Comparison of ENCODE assay signal across 18 cellular contexts in genomic region chr15:65559941-65560340, GRCh38. TPM values are rescaled to one million over a fixed set of nuclear protein-coding genes. Genes with fewer than 3 reads are reported as not detected.
DNase-seq lines count a peak whose midpoint lies in the region; ATAC-seq, FAIRE-seq and TF ChIP-seq lines count a peak whose summit lies in the region.
"Had no signal": no experiment of that assay in that cellular context is flagged by ENCODE, and none has a peak within 500 bp of the region (broad histone marks: within the 10 kb centered on the region; RNA-seq: fewer than 3 reads in every experiment).

No MANE protein-coding gene starts in this region.

- H3K79me2 ChIP-seq in K562 (ENCODE audit: control insufficient read depth, insufficient read depth, low read length): no peaks in the 10 kb centered on the region; the same call in 2 of the 3 replicates

- no peaks in the 10 kb centered on the region for H3K9me3 ChIP-seq in HEK293 (ENCODE audit: control insufficient read depth, insufficient read depth, low read depth, low read length)
- no peaks in the 10 kb centered on the region for H3K9me3 ChIP-seq in K562 (replicated peaks; ENCODE audit: control insufficient read depth, insufficient read depth, low read depth, low read length)
- H3K9me3 ChIP-seq in psoas muscle: no peaks in the 10 kb centered on the region

- no peak for FAIRE-seq in K562 (lab: Jason Lieb, UNC)
- FAIRE-seq: GM12891, GM18507 had no signal

- ATAC-seq in K562 (no peak), psoas muscle (no peak), HG02588 (IDR thresholded peaks at IDR 0.05; ENCODE audit: unreplicated experiment) (no peak), HG02840 (IDR thresholded peaks at IDR 0.05; ENCODE audit: low FRiP score, unreplicated experiment) (no peak)
- ATAC-seq: GM23338, HCT116 had no signal

- POLR2A ChIA-PET in HEK293 (lab: Yijun Ruan, JAX) (no interaction called here), HEK293T (lab: Yijun Ruan, JAX) (interaction anchor here (1.6 kb wide), 1 partner anchor 19 kb away, joined by 3 read pairs; no protein-coding TSS in a partner anchor), K562 (lab: Yijun Ruan, JAX) (interaction anchor here (0.8 to 0.9 kb wide), 2 partner anchors 10 to 14 kb away, joined by 3 to 4 read pairs; no protein-coding TSS in a partner anchor)

- no peak for TF ChIP-seq RAD21 in K562 (CRISPR knock-in tag; conservative IDR thresholded peaks at IDR 0.05 in 1 of 2, IDR thresholded peaks at IDR 0.05 in 1 of 2)

- H3K4me3 ChIP-seq in HEK293 (ENCODE audit: low read depth, low read length): no peak overlapping the region
- no peak overlapping the region for H3K4me3 ChIP-seq in K562
- no peak overlapping the region for H3K4me3 ChIP-seq in psoas muscle
- H3K4me3 ChIP-seq: GM23338 had no signal

- H3K27ac ChIP-seq in HEK293 (ENCODE audit: extremely low read depth, low read depth, low read length): no peak overlapping the region
- H3K27ac ChIP-seq in K562 (ENCODE audit: extremely low read depth, low read depth, low read length): no peak overlapping the region
- no peak overlapping the region for H3K27ac ChIP-seq in psoas muscle

- in situ Hi-C loops in K562 (cut with MboI): no loop called here

- DNase-seq in HEK293T (ENCODE audit: extremely low spot score): no peak
- DNase-seq in K562 (ENCODE audit: extremely low read depth in 1 of 4, low spot score in 3 of 4): no peak
- no peak for DNase-seq in psoas muscle
- DNase-seq: C1 segment of cervical spinal cord; Calu3; CD4-positive, alpha-beta memory T cell; COR-L47; DMS53; DMS79 treated with DMSO at 0.1 percent for 48 hours; GF-D8; H9 had no signal

- BruUV-seq in K562 (replicated peaks; lab: Mats Ljungman, UMichigan): no TSS peak

- no peak overlapping the region for H3K4me2 ChIP-seq in K562 (ENCODE audit: insufficient read depth, low read length)
- H3K4me2 ChIP-seq: GM23338 had no signal

- no peak for TF ChIP-seq CTCF in HEK293 (tag by site-specific recombination; IDR thresholded peaks at IDR 0.05)
- TF ChIP-seq CTCF in K562 (IDR thresholded peaks at IDR 0.05 in 2 of 3, conservative IDR thresholded peaks at IDR 0.05 in 1 of 3; ENCODE audit: insufficient read depth in 2 of 3, low read depth in 1 of 3, low read length in 3 of 3): no peak
- no peak for TF ChIP-seq CTCF in psoas muscle (IDR thresholded peaks at IDR 0.05)

- CTCF ChIA-PET in HEK293 (lab: Yijun Ruan, JAX) (interaction anchor here (0.6 to 0.9 kb wide), 3 partner anchors 79 to 159 kb away, joined by 3 to 4 read pairs (median 3); no protein-coding TSS in a partner anchor), HEK293T (lab: Yijun Ruan, JAX) (interaction anchor here (0.6 kb wide), 1 partner anchor 146 kb away, joined by 5 read pairs; no protein-coding TSS in a partner anchor), K562 (lab: Yijun Ruan, JAX; ENCODE audit: low intra/inter-chr PET ratio) (no interaction called here)

- no peak overlapping the region for H3K9ac ChIP-seq in K562 (ENCODE audit: insufficient read depth in 1 of 2, low read depth in 2 of 2, low read length in 2 of 2)

- H3K4me1 ChIP-seq in HEK293 (ENCODE audit: control insufficient read depth, insufficient read depth, low read length): no peaks in the 10 kb centered on the region
- no peaks in the 10 kb centered on the region for H3K4me1 ChIP-seq in K562 (replicated peaks in 1 of 2; ENCODE audit: control insufficient read depth in 2 of 2, insufficient read depth in 2 of 2, low read length in 2 of 2)
- no peaks in the 10 kb centered on the region for H3K4me1 ChIP-seq in psoas muscle

- H2AFZ ChIP-seq in K562 (ENCODE audit: low read depth, low read length): no peak overlapping the region
- H2AFZ ChIP-seq: GM23338 had no signal

- H3K27me3 ChIP-seq in K562 (ENCODE audit: control insufficient read depth in 2 of 2, insufficient read depth in 2 of 2, low read length in 2 of 2) (no peaks in the 10 kb centered on the region), psoas muscle (ENCODE audit: insufficient read depth in 3 of 3, low read length in 2 of 3) (no peaks in the 10 kb centered on the region)

- intact Hi-C loops in K562 (cut with micrococcal nuclease): no loop called here
- intact Hi-C loops in psoas muscle (cut with DNase I): no loop called here

- TF ChIP-seq POLR2A in K562 (conservative IDR thresholded peaks at IDR 0.05): no peak

- H3K36me3 ChIP-seq in HEK293 (ENCODE audit: control insufficient read depth in 2 of 2, insufficient read depth in 1 of 2, low read length in 2 of 2) (peaks cover 61 to 98% of the 10 kb centered on the region in 2 experiments), K562 (ENCODE audit: control insufficient read depth, insufficient read depth, low read length) (peaks cover 91% of the 10 kb centered on the region), psoas muscle (ENCODE audit: insufficient read depth in 1 of 2, low read depth in 1 of 2) (peaks cover 9 to 87% of the 10 kb centered on the region in 2 donors)

- H4K20me1 ChIP-seq in K562 (replicated peaks; ENCODE audit: control insufficient read depth, insufficient read depth, low read length): no peaks in the 10 kb centered on the region

- H3K9me1 ChIP-seq in K562 (ENCODE audit: control insufficient read depth, insufficient read depth, low read length): no peaks in the 10 kb centered on the region

- TF ChIP-seq EP300 in K562 (IDR thresholded peaks at IDR 0.05; ENCODE audit: low read length): no peak

TF ChIP-seq in HEK293T, 16 proteins besides CTCF, POLR2A, EP300 and RAD21 (continues in another document):
- TF ChIP-seq CTBP1 (IDR thresholded peaks at IDR 0.05; ENCODE audit: borderline replicate concordance): no peak

RNA-seq across cellular contexts. Expression of gene HACD3, which starts 29.7 kb away (rescaled TPM):
- total RNA-seq in K562 (2011; cell fraction: chromatin; rRNA removed; ENCODE audit: low replicate concordance): 79.8 and 109 TPM in 2 replicates
- total RNA-seq in K562 (2011; cell fraction: nucleolus; rRNA removed): 76.5 and 85.5 TPM in 2 replicates
- 116 and 173 TPM in 2 replicates for total RNA-seq in K562 (2011; cell fraction: nucleoplasm; rRNA removed)
- total RNA-seq in K562 (2014; rRNA removed) (72.8 and 84.0 TPM in 2 replicates), K562 (2014; rRNA removed; fragmentation: Illumina TruSeq; extraction: Trizol) (108 and 112 TPM in 2 replicates), K562 (2015; rRNA removed; fragmentation: Illumina TruSeq; extraction: Trizol) (108 and 113 TPM in 2 replicates), K562 (2021) (65.9 and 71.0 TPM in 2 replicates), psoas muscle (1 to 10 TPM; 5.0 to 8.7 (median 6.1) TPM)
- polyA plus RNA-seq in K562 (2011; rRNA removed) (88.4 and 117 TPM in 2 replicates), K562 (2014; fragmentation: Illumina TruSeq; extraction: Trizol) (95.2 and 108 TPM in 2 replicates), K562 (2014; fragmentation: Nextera tagmentation; extraction: Ambion mirVana) (10 to 100 TPM; 48.1 to 59.6 TPM), K562 (2014; rRNA removed) (65.0 and 75.2 TPM in 2 replicates), psoas muscle (1 to 10 TPM; 3.7 to 8.8 (median 8.8) TPM)
- polyA plus RNA-seq in K562 (2011; cell fraction: cytosol; rRNA removed): 44.6 and 64.9 TPM in 2 replicates
- 21.6 and 25.0 TPM in 2 replicates for polyA plus RNA-seq in K562 (2011; cell fraction: nucleus; rRNA removed)
- 62.2 and 71.7 TPM in 2 replicates for polyA plus RNA-seq in K562 (2012)
- polyA minus RNA-seq in K562 (2011; rRNA and poly(A)+ RNA removed): 96.3 and 102 TPM in 2 replicates
- polyA minus RNA-seq in K562 (2011; cell fraction: cytosol; rRNA and poly(A)+ RNA removed): 43.9 and 52.8 TPM in 2 replicates
- polyA minus RNA-seq in K562 (2011; cell fraction: nucleus; rRNA and poly(A)+ RNA removed): 24.4 and 28.4 TPM in 2 replicates

RNA-seq across cellular contexts. Expression of gene DPP8, which starts 42.5 kb away (rescaled TPM):
- 46.4 and 104 TPM in 2 replicates for total RNA-seq in K562 (2011; cell fraction: chromatin; rRNA removed; ENCODE audit: low replicate concordance)
- total RNA-seq in K562 (2011; cell fraction: nucleolus; rRNA removed): 37.0 and 41.0 TPM in 2 replicates
- total RNA-seq in K562 (2011; cell fraction: nucleoplasm; rRNA removed): 51.0 and 67.6 TPM in 2 replicates
- 36.7 and 42.2 TPM in 2 replicates for total RNA-seq in K562 (2014; rRNA removed)
- total RNA-seq in K562 (2014; rRNA removed; fragmentation: Illumina TruSeq; extraction: Trizol): 20.7 and 25.3 TPM in 2 replicates
- 17.0 and 18.3 TPM in 2 replicates for total RNA-seq in K562 (2015; rRNA removed; fragmentation: Illumina TruSeq; extraction: Trizol)
- 21.2 and 22.0 TPM in 2 replicates for total RNA-seq in K562 (2021)
- 24.6 and 25.6 TPM in 2 replicates for polyA plus RNA-seq in K562 (2011; rRNA removed)
- 6.0 and 14.6 TPM in 2 replicates for polyA plus RNA-seq in K562 (2011; cell fraction: cytosol; rRNA removed)
- polyA plus RNA-seq in K562 (2011; cell fraction: nucleus; rRNA removed): 18.8 and 24.4 TPM in 2 replicates
- polyA plus RNA-seq in K562 (2012): 18.2 and 20.0 TPM in 2 replicates
- polyA plus RNA-seq in K562 (2014; fragmentation: Illumina TruSeq; extraction: Trizol): 14.2 and 18.4 TPM in 2 replicates
- polyA plus RNA-seq in K562 (2014; fragmentation: Nextera tagmentation; extraction: Ambion mirVana): 1 to 10 TPM; 5.5 to 10.0 TPM
- polyA plus RNA-seq in K562 (2014; rRNA removed): 26.8 and 27.6 TPM in 2 replicates
- 42.0 and 47.1 TPM in 2 replicates for polyA minus RNA-seq in K562 (2011; rRNA and poly(A)+ RNA removed)
- polyA minus RNA-seq in K562 (2011; cell fraction: cytosol; rRNA and poly(A)+ RNA removed): 18.7 and 19.2 TPM in 2 replicates
- 33.8 and 49.0 TPM in 2 replicates for polyA minus RNA-seq in K562 (2011; cell fraction: nucleus; rRNA and poly(A)+ RNA removed)
- total RNA-seq in psoas muscle: 10 to 100 TPM; 29.7 to 39.6 (median 34.3) TPM
- polyA plus RNA-seq in psoas muscle: 10 to 100 TPM in 1 of 3 donors, 1 to 10 TPM in 2; 9.1 to 38.0 (median 9.6) TPM

RNA-seq across cellular contexts. Expression of gene INTS14, which starts 51.0 kb away (rescaled TPM):
- 68.9 and 128 TPM in 2 replicates for total RNA-seq in K562 (2011; cell fraction: chromatin; rRNA removed; ENCODE audit: low replicate concordance)
- total RNA-seq in K562 (2011; cell fraction: nucleolus; rRNA removed): 62.8 and 67.5 TPM in 2 replicates
- total RNA-seq in K562 (2011; cell fraction: nucleoplasm; rRNA removed): 85.6 and 98.8 TPM in 2 replicates
- total RNA-seq in K562 (2014; rRNA removed): 30.5 and 33.7 TPM in 2 replicates
- 45.9 and 52.1 TPM in 2 replicates for total RNA-seq in K562 (2014; rRNA removed; fragmentation: Illumina TruSeq; extraction: Trizol)
- 42.8 and 43.6 TPM in 2 replicates for total RNA-seq in K562 (2015; rRNA removed; fragmentation: Illumina TruSeq; extraction: Trizol)
- total RNA-seq in K562 (2021): 46.5 and 47.7 TPM in 2 replicates
- polyA plus RNA-seq in K562 (2011; rRNA removed): 66.3 and 92.4 TPM in 2 replicates
- 72.2 and 79.6 TPM in 2 replicates for polyA plus RNA-seq in K562 (2011; cell fraction: cytosol; rRNA removed)
- 40.5 and 51.5 TPM in 2 replicates for polyA plus RNA-seq in K562 (2011; cell fraction: nucleus; rRNA removed)
- 33.6 and 40.2 TPM in 2 replicates for polyA plus RNA-seq in K562 (2012)
- 52.6 and 58.1 TPM in 2 replicates for polyA plus RNA-seq in K562 (2014; fragmentation: Illumina TruSeq; extraction: Trizol)
- polyA plus RNA-seq in K562 (2014; fragmentation: Nextera tagmentation; extraction: Ambion mirVana): 10 to 100 TPM; 40.6 to 64.0 TPM
- 48.8 and 54.0 TPM in 2 replicates for polyA plus RNA-seq in K562 (2014; rRNA removed)
- polyA minus RNA-seq in K562 (2011; rRNA and poly(A)+ RNA removed): 86.8 and 106 TPM in 2 replicates
- polyA minus RNA-seq in K562 (2011; cell fraction: cytosol; rRNA and poly(A)+ RNA removed): 34.7 and 41.7 TPM in 2 replicates
- polyA minus RNA-seq in K562 (2011; cell fraction: nucleus; rRNA and poly(A)+ RNA removed): 47.1 and 62.5 TPM in 2 replicates
- 10 to 100 TPM in 3 of 4 donors, 1 to 10 TPM in 1; 10.0 to 17.0 (median 13.9) TPM for total RNA-seq in psoas muscle
- 10 to 100 TPM in 2 of 3 donors, 1 to 10 TPM in 1; 8.7 to 20.2 (median 16.1) TPM for polyA plus RNA-seq in psoas muscle

Comparison
In these comparisons a context has a peak if more than half of its experiments do, and no peak if none do; other contexts are left out.
1. RNA of gene HACD3, which starts 29.7 kb away (total RNA-seq): 65.9 to 173 TPM in K562; 5.0 to 8.7 TPM in psoas muscle; every median in the first group is over 4 times any median in the second.
2. Of the 44 proteins assayed by ChIP-seq in both K562 and HEK293: peak only in K562: none; only in HEK293: none; in both: ZNF121; in neither: 43.